In the genomic region with DNA sequence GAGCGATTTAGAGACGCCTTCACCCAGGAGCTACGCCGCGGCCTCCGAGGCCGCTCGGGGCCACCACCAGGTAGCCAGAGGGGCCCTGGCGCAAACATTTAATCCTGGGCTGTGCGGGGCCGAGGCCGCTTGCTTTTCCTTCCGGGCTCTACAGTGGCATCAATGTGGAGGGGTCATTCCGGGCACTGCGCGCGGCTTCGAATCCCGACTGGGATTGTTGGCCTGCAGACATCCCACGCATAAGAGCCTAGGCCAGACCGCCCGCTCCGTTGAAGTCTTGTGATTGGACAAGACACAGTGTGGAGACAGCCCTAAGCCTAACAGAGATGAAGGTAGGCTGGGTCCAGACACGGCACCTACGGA, we compare ENCODE assay signal across 8 cellular contexts. TPM values are rescaled to one million over a fixed set of nuclear protein-coding genes. Genes with fewer than 3 reads are reported as not detected.
DNase-seq lines count a peak whose midpoint lies in the region; ATAC-seq, FAIRE-seq and TF ChIP-seq lines count a peak whose summit lies in the region.

No MANE protein-coding gene starts in this region.

- no peaks in the 10 kb centered on the region for H3K27me3 ChIP-seq in astrocyte (ENCODE audit: insufficient read depth, low read length)

- peaks cover 23% of the 10 kb centered on the region for H3K4me1 Mint-ChIP-seq in astrocyte (ENCODE audit: low read depth, unreplicated experiment)

- H3K9ac ChIP-seq in astrocyte (ENCODE audit: low read length) (peak overlapping the region; percentile 99), kidney (ENCODE audit: low read length in 2 of 2) (peak overlapping the region; percentile 82 to 92)

- peak overlapping the region; percentile 98 for H3K4me3 ChIP-seq in astrocyte (ENCODE audit: insufficient read depth, low read depth, low read length)
- H3K4me3 ChIP-seq in kidney (ENCODE audit: low read length in 2 of 2): peak overlapping the region; percentile 82 to 93

- H3K36me3 ChIP-seq in astrocyte (ENCODE audit: insufficient read depth, low read length): peaks cover 17% of the 10 kb centered on the region
- H3K36me3 ChIP-seq in kidney (ENCODE audit: control insufficient read depth in 1 of 2, insufficient read depth in 2 of 2, low read length in 2 of 2): peaks cover 2 to 10% of the 10 kb centered on the region in 2 donors

- peaks cover 63% of the 10 kb centered on the region for H3K79me2 ChIP-seq in astrocyte (ENCODE audit: insufficient read depth, low read length)

- no peak for TF ChIP-seq CTCF in astrocyte (IDR thresholded peaks at IDR 0.05; ENCODE audit: insufficient read depth, low read depth, low read length)
- no peak for TF ChIP-seq CTCF in kidney (IDR thresholded peaks at IDR 0.05; ENCODE audit: borderline replicate concordance, extremely low read depth, insufficient read depth)

- H3K27ac Mint-ChIP-seq in astrocyte (ENCODE audit: unreplicated experiment): peak overlapping the region; percentile 91

- H2AFZ ChIP-seq in astrocyte (ENCODE audit: low read depth, low read length): peak overlapping the region; percentile 71

- H3K27me3 Mint-ChIP-seq in astrocyte (ENCODE audit: low read depth, unreplicated experiment): no peaks in the 10 kb centered on the region

- intact Hi-C loops in kidney (cut with DNase I): no loop called here

- H3K4me2 ChIP-seq in astrocyte (ENCODE audit: low read length): peak overlapping the region; percentile 86

- H4K20me1 ChIP-seq in astrocyte (ENCODE audit: insufficient read depth, low read length): peaks cover 23% of the 10 kb centered on the region

- H3K36me3 Mint-ChIP-seq in astrocyte (ENCODE audit: low read depth, unreplicated experiment): peaks cover 2% of the 10 kb centered on the region

- peak; percentile 11 for ATAC-seq in GM21423 (IDR thresholded peaks at IDR 0.05; ENCODE audit: unreplicated experiment)

- H3K9me3 Mint-ChIP-seq in astrocyte (ENCODE audit: unreplicated experiment): no peaks in the 10 kb centered on the region

- H3K4me1 ChIP-seq in astrocyte (ENCODE audit: insufficient read depth, low read length) (peaks cover 19% of the 10 kb centered on the region), kidney (ENCODE audit: control insufficient read depth in 1 of 2, insufficient read depth in 1 of 2, low read depth in 1 of 2, low read length in 2 of 2) (peaks cover 7 to 14% of the 10 kb centered on the region in 2 donors)

- no peaks in the 10 kb centered on the region for H3K9me3 ChIP-seq in astrocyte (ENCODE audit: insufficient read depth, low read depth, low read length)
- no peaks in the 10 kb centered on the region for H3K9me3 ChIP-seq in kidney (ENCODE audit: control insufficient read depth in 1 of 2, low read length in 2 of 2)

- FAIRE-seq in astrocyte (lab: Jason Lieb, UNC): no peak
- FAIRE-seq in kidney (lab: Jason Lieb, UNC): no peak

- peak overlapping the region; percentile 93 for H3K4me3 Mint-ChIP-seq in astrocyte (ENCODE audit: unreplicated experiment)

- DNase-seq in CD1c-positive myeloid dendritic cell (ENCODE audit: extremely low spot score) (peak; percentile 51), LHCN-M2 (ENCODE audit: low read depth) (peak; percentile 10), astrocyte (ENCODE audit: low read depth) (peak; percentile 22), kidney (peak; percentile 78), dermis blood vessel endothelial cell (no peak)
- peak; percentile 9 for DNase-seq in stimulated activated CD8-positive, alpha-beta memory T cell treated with anti-CD3 and anti-CD28 coated beads, Interleukin-4, amount 100 ng/mL, for 24 hours (ENCODE audit: low read depth)
- DNase-seq in activated CD4-positive, CD25-positive, alpha-beta regulatory T cell treated with anti-CD3 and anti-CD28 coated beads, Interleukin-2, amount 50 U/mL, for 72 hours: no peak

- H3K27ac ChIP-seq in astrocyte (ENCODE audit: low read depth, low read length): peak overlapping the region; percentile 60
- H3K27ac ChIP-seq in kidney (ENCODE audit: low read depth in 2 of 2, low read length in 2 of 2): peak overlapping the region; percentile 32 to 65

RNA-seq across cellular contexts. Expression of gene NCBP2, which starts 0.6 kb away (rescaled TPM):
- 79.4 and 84.8 TPM in 2 replicates for total RNA-seq in LHCN-M2 (2014; rRNA removed)
- 50.3 TPM for polyA plus RNA-seq in LHCN-M2 (2012)
- total RNA-seq in astrocyte: 81.8 and 90.6 TPM in 2 replicates
- total RNA-seq in kidney: 59.9 TPM
- polyA plus RNA-seq in kidney (ENCODE audit: insufficient read depth, low read depth, low replicate concordance): 46.1 TPM
- total RNA-seq in dermis blood vessel endothelial cell: 65.2 and 65.4 TPM in 2 replicates

RNA-seq across cellular contexts. Expression of gene PIGZ, which starts 25.7 kb away (rescaled TPM):
- total RNA-seq in LHCN-M2 (2014; rRNA removed) (0.38 and 2.4 TPM in 2 replicates), astrocyte (0.48 and 0.54 TPM in 2 replicates), kidney (3.5 TPM), dermis blood vessel endothelial cell (3.9 and 7.0 TPM in 2 replicates)
- polyA plus RNA-seq in LHCN-M2 (2012): 2.5 TPM
- 1.4 TPM for polyA plus RNA-seq in kidney (ENCODE audit: insufficient read depth, low read depth, low replicate concordance)

Comparison
In these comparisons a context has a peak if more than half of its experiments do, and no peak if none do; other contexts are left out.
1. DNase-seq: peak in CD1c-positive myeloid dendritic cell (single experiment), LHCN-M2 (single experiment), astrocyte (single experiment), kidney (single experiment) and stimulated activated CD8-positive, alpha-beta memory T cell treated with anti-CD3 and anti-CD28 coated beads, Interleukin-4, amount 100 ng/mL, for 24 hours (single experiment); none in activated CD4-positive, CD25-positive, alpha-beta regulatory T cell treated with anti-CD3 and anti-CD28 coated beads, Interleukin-2, amount 50 U/mL, for 72 hours (single experiment) and dermis blood vessel endothelial cell (single experiment).